Comparison of ENCODE assay signal across 27 cellular contexts in the genomic region with DNA sequence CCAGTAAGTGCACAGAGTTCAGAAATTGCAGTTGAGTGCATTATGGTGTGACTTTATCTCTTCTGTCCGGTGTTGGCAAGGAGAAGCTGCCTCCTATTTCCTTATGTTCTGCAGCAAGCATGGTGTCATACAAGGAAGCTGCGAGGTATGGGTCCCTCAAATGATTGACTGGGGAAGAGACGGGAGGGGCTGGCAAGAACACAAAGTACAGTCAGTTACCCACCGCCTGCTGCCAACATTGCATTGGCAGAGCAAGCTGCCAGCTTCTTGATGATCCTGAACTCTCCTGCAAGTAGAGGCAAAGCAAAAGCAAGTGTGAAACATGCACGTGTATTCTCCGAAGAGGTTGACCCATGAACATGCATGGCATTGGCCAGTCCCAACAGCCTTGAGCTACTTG.
"Had no signal": no experiment of that assay in that cellular context is flagged by ENCODE, and none has a peak within 500 bp of the region (broad histone marks: within the 10 kb centered on the region; RNA-seq: fewer than 3 reads in every experiment).

No MANE protein-coding gene starts in this region.

- H3K27ac ChIP-seq: left ventricle myocardium inferior, neutrophil, skin epidermis, stomach, testis, thyroid gland, transverse colon, upper lobe of left lung, vagina had no signal

- H3K27me3 Mint-ChIP-seq: naive thymus-derived CD4-positive, alpha-beta T cell; stimulated activated naive B cell treated with anti-CD40 and anti-IgM and Interleukin-4, amounts not matched to agents 10 μg/mL and 1 μg/mL and 100 μg/mL, for 72 hours had no signal

- H3K4me1 Mint-ChIP-seq: naive thymus-derived CD4-positive, alpha-beta T cell; stimulated activated naive B cell treated with anti-CD40 and anti-IgM and Interleukin-4, amounts not matched to agents 10 μg/mL and 1 μg/mL and 100 μg/mL, for 72 hours had no signal

- H3K27me3 ChIP-seq: neutrophil, testis, thyroid gland, transverse colon, upper lobe of left lung, vagina had no signal

- H3K4me1 ChIP-seq: left ventricle myocardium inferior, stomach, testis, thyroid gland, transverse colon, upper lobe of left lung, vagina had no signal

- H3K4me3 Mint-ChIP-seq: mesothelial cell of epicardium; naive thymus-derived CD4-positive, alpha-beta T cell; natural killer cell treated with Interleukin-12 subunit alpha and Interleukin-12 subunit beta and Interleukin-15 and Interleukin-18, amount 100 ng/mL, for 72 hours; stimulated activated naive B cell treated with anti-CD40 and anti-IgM and Interleukin-4, amounts not matched to agents 10 μg/mL and 1 μg/mL and 100 μg/mL, for 72 hours had no signal

- H3K4me3 ChIP-seq: left ventricle myocardium inferior, lung, skin epidermis, stomach, testis, thyroid gland, transverse colon, upper lobe of left lung, vagina had no signal

- H3K9me3 ChIP-seq: left ventricle myocardium inferior, neutrophil, testis, thyroid gland, transverse colon, vagina had no signal

- H3K36me3 Mint-ChIP-seq: mesothelial cell of epicardium; naive thymus-derived CD4-positive, alpha-beta T cell; stimulated activated naive B cell treated with anti-CD40 and anti-IgM and Interleukin-4, amounts not matched to agents 10 μg/mL and 1 μg/mL and 100 μg/mL, for 72 hours had no signal

- H3K36me3 ChIP-seq: left ventricle myocardium inferior, neutrophil, stomach, thyroid gland, transverse colon, upper lobe of left lung, vagina had no signal

- ATAC-seq: naive thymus-derived CD4-positive, alpha-beta T cell; natural killer cell treated with Interleukin-12 subunit alpha and Interleukin-12 subunit beta and Interleukin-15 and Interleukin-18, amount 100 ng/mL, for 72 hours; right cardiac atrium; sciatic nerve; stimulated activated naive B cell treated with anti-CD40 and anti-IgM and Interleukin-4, amounts not matched to agents 10 μg/mL and 1 μg/mL and 100 μg/mL, for 72 hours; stimulated activated naive CD8-positive, alpha-beta T cell treated with anti-CD3 and anti-CD28 coated beads, Interleukin-15, Interleukin-2, amounts not matched to agents 100 U/mL and 50 U/mL, for 24 hours had no signal

- DNase-seq: hippocampal formation; kidney; left ventricle myocardium inferior; mesendoderm; naive thymus-derived CD4-positive, alpha-beta T cell; occipital lobe; retina; right cardiac atrium; stimulated activated CD4-positive, alpha-beta T cell treated with anti-CD3 and anti-CD28 coated beads, Interleukin-12 subunit alpha, Interleukin-12 subunit beta, amount 100 ng/mL, for 4 hours; stimulated activated CD4-positive, alpha-beta T cell treated with anti-CD3 and anti-CD28 coated beads, Interleukin-15, amount 100 ng/mL, for 24 hours; stimulated activated CD4-positive, alpha-beta T cell treated with anti-CD3 and anti-CD28 coated beads, Interleukin-2, amount 100 ng/mL, for 24 hours; stimulated activated CD4-positive, alpha-beta T cell treated with anti-CD3 and anti-CD28 coated beads, Interleukin-4, amount 100 ng/mL, for 1 hour; stimulated activated naive B cell treated with anti-CD40 and anti-IgM and Interleukin-4, amounts not matched to agents 10 μg/mL and 1 μg/mL and 100 μg/mL, for 72 hours; stimulated activated naive CD8-positive, alpha-beta T cell treated with anti-CD3 and anti-CD28 coated beads, Interleukin-15, Interleukin-2, amounts not matched to agents 100 U/mL and 50 U/mL, for 24 hours; stomach; testis; thyroid gland; transverse colon; upper lobe of left lung had no signal

- H3K27ac Mint-ChIP-seq: mesothelial cell of epicardium; naive thymus-derived CD4-positive, alpha-beta T cell; natural killer cell treated with Interleukin-12 subunit alpha and Interleukin-12 subunit beta and Interleukin-15 and Interleukin-18, amount 100 ng/mL, for 72 hours; progenitor cell of endocrine pancreas; stimulated activated naive B cell treated with anti-CD40 and anti-IgM and Interleukin-4, amounts not matched to agents 10 μg/mL and 1 μg/mL and 100 μg/mL, for 72 hours had no signal
